Comparison of ENCODE assay signal across 9 cellular contexts in genomic region chr4:10101559-10102192, GRCh38. TPM values are rescaled to one million over a fixed set of nuclear protein-coding genes. Genes with fewer than 3 reads are reported as not detected.
DNase-seq lines count a peak whose midpoint lies in the region; ATAC-seq and TF ChIP-seq lines count a peak whose summit lies in the region.
"Had no signal": no experiment of that assay in that cellular context is flagged by ENCODE, and none has a peak within 500 bp of the region (broad histone marks: within the 10 kb centered on the region; RNA-seq: fewer than 3 reads in every experiment).

No MANE protein-coding gene starts in this region.

- H3K36me3 Mint-ChIP-seq in H9 (ENCODE audit: insufficient read depth in 1 of 3, low read depth in 3 of 3) (peaks cover 48 to 74% (median 68%) of the 10 kb centered on the region in 3 experiments), progenitor cell of endocrine pancreas (ENCODE audit: insufficient read depth) (peaks cover 16% of the 10 kb centered on the region)
- peaks cover 100% of the 10 kb centered on the region for H3K36me3 Mint-ChIP-seq in activated T-helper 17 cell treated with anti-CD3 and anti-CD28 coated beads, Interleukin-2, amount 50 U/mL, for 72 hours (ENCODE audit: low read depth)

- no peaks in the 10 kb centered on the region for H3K23me2 ChIP-seq in H9 (ENCODE audit: insufficient read length, low read depth, low read length, poor library complexity, severe bottlenecking)

- H3K4me2 ChIP-seq in H9 (ENCODE audit: insufficient read depth, insufficient read length, low read length), result no peak overlapping the region

- H3K79me1 ChIP-seq in H9 (ENCODE audit: insufficient read depth, low read depth, low read length, poor library complexity, severe bottlenecking), result peaks cover 7% of the 10 kb centered on the region

- TF ChIP-seq POLR2A in heart left ventricle (IDR thresholded peaks at IDR 0.05), result no peak

- H4K5ac ChIP-seq in H9 (ENCODE audit: insufficient read length, low read depth, low read length), result no peak overlapping the region

- no peak overlapping the region for H3K4me3 Mint-ChIP-seq in H9
- peak overlapping the region; percentile 93 for H3K4me3 Mint-ChIP-seq in activated T-helper 17 cell treated with anti-CD3 and anti-CD28 coated beads, Interleukin-2, amount 50 U/mL, for 72 hours
- no peak overlapping the region for H3K4me3 Mint-ChIP-seq in progenitor cell of endocrine pancreas (ENCODE audit: low read depth)

- H3K14ac ChIP-seq in H9 (ENCODE audit: insufficient read depth, low read length), result no peak overlapping the region; the same call in 1 of the 2 replicates

- no peak overlapping the region for H2BK12ac ChIP-seq in H9 (ENCODE audit: insufficient read length, low read depth, low read length)

- TF ChIP-seq CTCF in H9 (conservative IDR thresholded peaks at IDR 0.05), result no peak
- no peak for TF ChIP-seq CTCF in heart left ventricle (IDR thresholded peaks at IDR 0.05)
- no peak for TF ChIP-seq CTCF in progenitor cell of endocrine pancreas (IDR thresholded peaks at IDR 0.05; ENCODE audit: unreplicated experiment)

- H3K23ac ChIP-seq in H9 (ENCODE audit: insufficient read length, low read depth, low read length), result no peak overlapping the region

- intact Hi-C loops in heart left ventricle (cut with DNase I), result no loop called here

- no peak overlapping the region for H2BK5ac ChIP-seq in H9 (ENCODE audit: insufficient read length, low read length)

- no peak overlapping the region for H2AFZ ChIP-seq in H9 (ENCODE audit: low read length)

- H2AK5ac ChIP-seq in H9 (ENCODE audit: insufficient read length, low read length), result no peak overlapping the region

- DNase-seq in H9 (no peak), heart left ventricle (peak in 1 of 5 donors; percentile 32), SIG-M5 (lab: John Stamatoyannopoulos, UW) (no peak), GM19240 (ENCODE audit: insufficient read length, low spot score) (no peak), progenitor cell of endocrine pancreas (ENCODE audit: low spot score, unreplicated experiment) (no peak)
- DNase-seq: activated T-cell treated with anti-CD3 and anti-CD28 coated beads for 4 hours had no signal

- H3K9me3 Mint-ChIP-seq in H9, result no peaks in the 10 kb centered on the region; a peak in 1 of 5 replicates
- no peaks in the 10 kb centered on the region for H3K9me3 Mint-ChIP-seq in activated T-helper 17 cell treated with anti-CD3 and anti-CD28 coated beads, Interleukin-2, amount 50 U/mL, for 72 hours
- no peaks in the 10 kb centered on the region for H3K9me3 Mint-ChIP-seq in progenitor cell of endocrine pancreas (ENCODE audit: low read depth)

- no peak overlapping the region for H3K4ac ChIP-seq in H9 (ENCODE audit: low read depth, low read length)

- H3K4me3 ChIP-seq in heart left ventricle (no peak overlapping the region), skeletal muscle tissue (ENCODE audit: low read length in 3 of 3) (peak overlapping the region; percentile 7 to 52 (median 38))

- H3K79me2 ChIP-seq in H9 (ENCODE audit: insufficient read depth, low read length), result peaks cover 38% of the 10 kb centered on the region; the same call in 1 of the 2 replicates

- peaks cover 0 to 75% (median 44%) of the 10 kb centered on the region in 9 donors for H3K36me3 ChIP-seq in heart left ventricle
- H3K36me3 ChIP-seq in skeletal muscle tissue (ENCODE audit: control insufficient read depth in 3 of 3, insufficient read depth in 3 of 3, low read length in 3 of 3), result peaks cover 23 to 44% (median 36%) of the 10 kb centered on the region in 3 donors

- no peak overlapping the region for H4K8ac ChIP-seq in H9 (replicated peaks; ENCODE audit: insufficient read length, low read depth, low read length)

- H4K20me1 ChIP-seq in H9 (ENCODE audit: control insufficient read depth, insufficient read depth, insufficient read length), result no peaks in the 10 kb centered on the region

- no peak overlapping the region for H2BK20ac ChIP-seq in H9 (ENCODE audit: low read depth, low read length, poor library complexity, severe bottlenecking)

- no peak overlapping the region for H2BK15ac ChIP-seq in H9 (ENCODE audit: low read depth, low read length)

- no peak overlapping the region for H3T11ph ChIP-seq in H9 (ENCODE audit: low read length)

- no peak overlapping the region for H2BK120ac ChIP-seq in H9 (ENCODE audit: low read depth, low read length, poor library complexity, severe bottlenecking)

- no peaks in the 10 kb centered on the region for H3K27me3 ChIP-seq in H9 (ENCODE audit: insufficient read depth, low read length)
- no peaks in the 10 kb centered on the region for H3K27me3 ChIP-seq in heart left ventricle
- no peaks in the 10 kb centered on the region for H3K27me3 ChIP-seq in skeletal muscle tissue (ENCODE audit: control insufficient read depth in 3 of 3, insufficient read depth in 3 of 3, low read length in 3 of 3)

- H3K27me3 Mint-ChIP-seq in H9 (ENCODE audit: low read depth) (no peaks in the 10 kb centered on the region), progenitor cell of endocrine pancreas (no peaks in the 10 kb centered on the region)
- H3K27me3 Mint-ChIP-seq in activated T-helper 17 cell treated with anti-CD3 and anti-CD28 coated beads, Interleukin-2, amount 50 U/mL, for 72 hours, result no peaks in the 10 kb centered on the region

- no peak overlapping the region for H3K27ac ChIP-seq in H9 (ENCODE audit: insufficient read length, low read depth, low read length)
- peak overlapping the region in 11 of 12 donors; percentile 64 to 92 (median 74) for H3K27ac ChIP-seq in heart left ventricle
- peak overlapping the region; percentile 93 for H3K27ac ChIP-seq in skeletal muscle tissue (ENCODE audit: low read depth, low read length)

- ATAC-seq in activated T-helper 17 cell treated with anti-CD3 and anti-CD28 coated beads, Interleukin-2, amount 50 U/mL, for 72 hours (replicated peaks), result no peak
- peak in 3 of 4 donors; percentile 6 to 31 (median 22) for ATAC-seq in heart left ventricle
- ATAC-seq in HG03460 (IDR thresholded peaks at IDR 0.05; ENCODE audit: unreplicated experiment), result no peak

- H3K4me1 ChIP-seq in H9 (ENCODE audit: insufficient read depth, low read length), result peaks cover 3% of the 10 kb centered on the region; the same call in 1 of the 2 replicates
- peaks cover 17 to 98% (median 79%) of the 10 kb centered on the region in 12 donors for H3K4me1 ChIP-seq in heart left ventricle
- peaks cover 95 to 98% (median 96%) of the 10 kb centered on the region in 3 donors for H3K4me1 ChIP-seq in skeletal muscle tissue (ENCODE audit: control insufficient read depth in 3 of 3, insufficient read depth in 3 of 3, low read length in 3 of 3)

- no peak overlapping the region for H3K9ac ChIP-seq in H9 (ENCODE audit: extremely low read depth, insufficient read length, low read length)
- H3K9ac ChIP-seq in skeletal muscle tissue (ENCODE audit: low read depth in 1 of 3, low read length in 3 of 3), result peak overlapping the region; percentile 47 to 81 (median 63)

- H4K91ac ChIP-seq in H9 (ENCODE audit: insufficient read length, low read depth, low read length), result no peak overlapping the region

- WGBS in H9 (ENCODE audit: extremely low coverage, insufficient read length, low lambda C conversion rate), result no CpG with 5 or more reads among the region's 14 CpGs
- WGBS in heart left ventricle, 4 donors, result 49 to 59% (median 58%) methylated on average over 14 of the region's 14 CpGs

- H3K4me1 Mint-ChIP-seq in H9 (peaks cover 57 to 59% of the 10 kb centered on the region in 2 experiments), progenitor cell of endocrine pancreas (ENCODE audit: low read depth) (peaks cover 13% of the 10 kb centered on the region)
- H3K4me1 Mint-ChIP-seq in activated T-helper 17 cell treated with anti-CD3 and anti-CD28 coated beads, Interleukin-2, amount 50 U/mL, for 72 hours, result peaks cover 90% of the 10 kb centered on the region

- H3K9me3 ChIP-seq in H9 (ENCODE audit: control insufficient read depth, low read depth, low read length) (no peaks in the 10 kb centered on the region), heart left ventricle (no peaks in the 10 kb centered on the region), skeletal muscle tissue (ENCODE audit: control insufficient read depth in 3 of 3, low read length in 3 of 3) (no peaks in the 10 kb centered on the region)

- H3K27ac Mint-ChIP-seq in H9, result peak overlapping the region; percentile 69 to 81 (median 80); a peak in 5 of 7 replicates
- peak overlapping the region; percentile 94 for H3K27ac Mint-ChIP-seq in activated T-helper 17 cell treated with anti-CD3 and anti-CD28 coated beads, Interleukin-2, amount 50 U/mL, for 72 hours
- no peak overlapping the region for H3K27ac Mint-ChIP-seq in progenitor cell of endocrine pancreas

- no peak overlapping the region for H3K18ac ChIP-seq in H9 (ENCODE audit: insufficient read length, low read depth, low read length)

- no peak overlapping the region for H3K56ac ChIP-seq in H9 (ENCODE audit: insufficient read length, low read depth, low read length)

RNA-seq across cellular contexts. Expression of gene WDR1, which starts 14.9 kb away (rescaled TPM):
- total RNA-seq in H9 (2021), result 366 and 367 TPM in 2 replicates
- total RNA-seq in activated T-helper 17 cell treated with anti-CD3 and anti-CD28 coated beads, Interleukin-2, amount 50 U/mL, for 72 hours, result 100 to 1,000 TPM; 401 to 630 TPM
- total RNA-seq in heart left ventricle, result 100 to 1,000 TPM; 113 to 299 (median 185) TPM
- polyA plus RNA-seq in heart left ventricle, result 100 to 1,000 TPM in 1 of 2 donors, 10 to 100 TPM in 1; 76.1 to 279 TPM
- 96.0 TPM for total RNA-seq in skeletal muscle tissue
- 191 and 200 TPM in 2 replicates for total RNA-seq in progenitor cell of endocrine pancreas

Comparison
In these comparisons a context has a peak if more than half of its experiments do, and no peak if none do; other contexts are left out.
1. ATAC-seq: peak in heart left ventricle (3 of 4); none in activated T-helper 17 cell treated with anti-CD3 and anti-CD28 coated beads, Interleukin-2, amount 50 U/mL, for 72 hours (single experiment) and HG03460 (single experiment).
2. H3K4me3 ChIP-seq: peak in skeletal muscle tissue (3 of 3); none in heart left ventricle (0 of 12).